In the genomic region with DNA sequence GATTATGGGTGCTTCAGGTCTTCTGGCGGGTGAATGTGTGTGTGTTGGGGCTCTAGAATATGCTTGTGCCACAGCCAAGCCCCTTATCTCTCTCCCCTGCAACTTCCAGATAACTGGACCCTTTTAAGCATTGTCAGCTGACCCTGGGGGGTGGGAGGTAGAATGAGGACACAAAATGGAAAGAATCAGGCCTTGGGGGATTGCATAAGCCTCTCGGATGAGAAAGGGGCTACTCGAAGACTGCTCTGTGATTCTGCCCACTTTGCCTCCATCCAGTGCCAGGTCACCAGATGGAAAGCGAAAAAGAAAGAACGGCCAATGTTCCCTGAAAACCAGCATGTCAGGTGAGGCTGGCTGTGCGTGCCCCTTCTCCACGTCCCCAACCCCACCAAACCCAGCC, we compare ENCODE assay signal across 18 cellular contexts. TPM values are rescaled to one million over a fixed set of nuclear protein-coding genes. Genes with fewer than 3 reads are reported as not detected.
A peak's percentile ranks its signal among the peaks of the same experiment; 100 is the strongest.
DNase-seq lines count a peak whose midpoint lies in the region; ATAC-seq and TF ChIP-seq lines count a peak whose summit lies in the region.
"Had no signal": no experiment of that assay in that cellular context is flagged by ENCODE, and none has a peak within 500 bp of the region (broad histone marks: within the 10 kb centered on the region; RNA-seq: fewer than 3 reads in every experiment).

No MANE protein-coding gene starts in this region.

- no TSS peak for BruUV-seq in mammary epithelial cell (replicated peaks; lab: Mats Ljungman, UMichigan)

- H3K36me3 ChIP-seq in breast epithelium = no peaks in the 10 kb centered on the region
- H3K36me3 ChIP-seq in mammary epithelial cell (ENCODE audit: insufficient read depth, low read length) = no peaks in the 10 kb centered on the region
- peaks cover 5 to 7% of the 10 kb centered on the region in 2 donors for H3K36me3 ChIP-seq in muscle layer of duodenum (ENCODE audit: control insufficient read depth in 1 of 2, insufficient read depth in 2 of 2, low read length in 2 of 2)
- peaks cover 0 to 54% (median 5%) of the 10 kb centered on the region in 3 donors for H3K36me3 ChIP-seq in tibial nerve

- H3K4me3 ChIP-seq in breast epithelium (no peak overlapping the region), mammary epithelial cell (replicated peaks in 1 of 3; ENCODE audit: insufficient read depth in 1 of 3, low read depth in 2 of 3, low read length in 3 of 3) (no peak overlapping the region), muscle layer of duodenum (ENCODE audit: low read depth in 1 of 2, low read length in 2 of 2) (peak overlapping the region in 1 of 2 donors; percentile 56), tibial nerve (no peak overlapping the region)
- H3K4me3 ChIP-seq: SJSA1 had no signal

- H3K9ac ChIP-seq in mammary epithelial cell (ENCODE audit: insufficient read depth, low read length) = no peak overlapping the region

- 99% methylated on average over 6 of the region's 7 CpGs for WGBS in mammary epithelial cell (ENCODE audit: low coverage, missing lambda C conversion rate)
- WGBS in tibial nerve, 2 donors = 81 to 83% methylated on average over 7 of the region's 7 CpGs

- in situ Hi-C loops in mammary epithelial cell (cut with MboI; ENCODE audit: low sequenced_read_pairs in 2 of 2) = no loop called here

- H3K27ac ChIP-seq in breast epithelium = peak overlapping the region; percentile 94 to 96
- H3K27ac ChIP-seq in mammary epithelial cell (ENCODE audit: insufficient read depth, low read depth, low read length) = no peak overlapping the region
- peak overlapping the region; percentile 100 for H3K27ac ChIP-seq in cingulate gyrus (ENCODE audit: low read depth, low read length)
- H3K27ac ChIP-seq in muscle layer of duodenum (ENCODE audit: low read length) = peak overlapping the region; percentile 94
- H3K27ac ChIP-seq in tibial nerve = peak overlapping the region; percentile 32 to 97 (median 95)
- H3K27ac ChIP-seq: SJSA1 had no signal

- no peak for ATAC-seq in HG02970 (IDR thresholded peaks at IDR 0.05; ENCODE audit: low FRiP score, unreplicated experiment)
- ATAC-seq: activated CD4-positive, CD25-positive, alpha-beta regulatory T cell treated with anti-CD3 and anti-CD28 coated beads, Interleukin-2, amount 50 U/mL, for 24 hours; effector memory CD8-positive, alpha-beta T cell; sciatic nerve had no signal

- H3K79me2 ChIP-seq in mammary epithelial cell (ENCODE audit: insufficient read depth, low read length) = no peaks in the 10 kb centered on the region

- no peak overlapping the region for H2AFZ ChIP-seq in mammary epithelial cell (ENCODE audit: low read depth, low read length)

- intact Hi-C loops in breast epithelium (cut with DNase I; ENCODE audit: low total_unique reads) = no loop called here
- intact Hi-C loops in mammary epithelial cell (cut with micrococcal nuclease) = no loop called here

- dilution Hi-C loops in mammary epithelial cell (cut with HindIII; ENCODE audit: low sequenced_read_pairs) = no loop called here

- CTCF ChIA-PET in mammary epithelial cell (lab: Charles Lee; ENCODE audit: low non-redundant PET) = no interaction called here

- TF ChIP-seq EP300 in tibial nerve (IDR thresholded peaks at IDR 0.05) = no peak

- H3K9me3 ChIP-seq in breast epithelium (no peaks in the 10 kb centered on the region), mammary epithelial cell (replicated peaks; ENCODE audit: insufficient read depth, low read length) (no peaks in the 10 kb centered on the region), muscle layer of duodenum (ENCODE audit: control insufficient read depth in 1 of 2, low read length in 2 of 2) (no peaks in the 10 kb centered on the region), tibial nerve (no peaks in the 10 kb centered on the region)
- H3K9me3 ChIP-seq: SJSA1 had no signal

- no peak for TF ChIP-seq POLR2A in breast epithelium (IDR thresholded peaks at IDR 0.05)
- TF ChIP-seq POLR2A in tibial nerve (IDR thresholded peaks at IDR 0.05) = no peak

- TF ChIP-seq CTCF in breast epithelium (IDR thresholded peaks at IDR 0.05) (no peak), mammary epithelial cell (conservative IDR thresholded peaks at IDR 0.05 in 1 of 2, IDR thresholded peaks at IDR 0.05 in 1 of 2; ENCODE audit: extremely low read depth in 1 of 2, insufficient read depth in 1 of 2, low read depth in 1 of 2, low read length in 2 of 2) (no peak), tibial nerve (IDR thresholded peaks at IDR 0.05) (no peak)

- DNase-seq in breast epithelium (ENCODE audit: low spot score in 2 of 2) (no peak), mammary epithelial cell (no peak), tibial nerve (ENCODE audit: low spot score in 2 of 2) (no peak), NCI-H1105 (lab: John Stamatoyannopoulos, UW) (no peak), AG08395 (ENCODE audit: low spot score) (no peak)
- DNase-seq: 8988T; DMS153; effector memory CD8-positive, alpha-beta T cell; hypothalamus; NCI-H1436; NCI-H2171 treated with DMSO at 0.1 percent for 48 hours; NCI-H69 had no signal

- H3K4me2 ChIP-seq in mammary epithelial cell (ENCODE audit: insufficient read depth, low read depth, low read length) = no peak overlapping the region

- H4K20me1 ChIP-seq in mammary epithelial cell (ENCODE audit: insufficient read depth, low read length) = no peaks in the 10 kb centered on the region

- H3K4me1 ChIP-seq in breast epithelium (peaks cover 38 to 51% of the 10 kb centered on the region in 2 donors), mammary epithelial cell (ENCODE audit: insufficient read depth, low read length) (peaks cover 21% of the 10 kb centered on the region), muscle layer of duodenum (ENCODE audit: control insufficient read depth in 1 of 2, insufficient read depth in 2 of 2, low read length in 2 of 2) (peaks cover 46 to 53% of the 10 kb centered on the region in 2 donors), tibial nerve (peaks cover 14 to 65% (median 56%) of the 10 kb centered on the region in 4 donors)

- no peaks in the 10 kb centered on the region for H3K27me3 ChIP-seq in breast epithelium
- no peaks in the 10 kb centered on the region for H3K27me3 ChIP-seq in mammary epithelial cell (ENCODE audit: insufficient read depth, low read length)
- no peaks in the 10 kb centered on the region for H3K27me3 ChIP-seq in muscle layer of duodenum (ENCODE audit: low read depth, low read length)
- H3K27me3 ChIP-seq in tibial nerve = no peaks in the 10 kb centered on the region
- H3K27me3 ChIP-seq: SJSA1 had no signal

RNA-seq across cellular contexts. Expression of gene THRA, which starts 13.8 kb away (rescaled TPM):
- 10 to 100 TPM; 41.6 to 61.0 (median 48.1) TPM for total RNA-seq in breast epithelium
- 10 to 100 TPM; 10.8 to 11.7 TPM for total RNA-seq in mammary epithelial cell
- 10.0 TPM for polyA plus RNA-seq in mammary epithelial cell
- 33.1 TPM for polyA minus RNA-seq in mammary epithelial cell
- 10 to 100 TPM; 65.4 to 86.1 (median 78.4) TPM for total RNA-seq in tibial nerve

RNA-seq across cellular contexts. Expression of gene MED24, which starts 22.4 kb away (rescaled TPM):
- total RNA-seq in breast epithelium (10 to 100 TPM; 50.7 to 74.7 (median 59.7) TPM), mammary epithelial cell (10 to 100 TPM; 59.3 to 85.6 TPM), tibial nerve (100 to 1,000 TPM in 2 of 4 donors, 10 to 100 TPM in 2; 55.1 to 146 (median 84.6) TPM)
- polyA plus RNA-seq in mammary epithelial cell = 91.2 TPM
- 116 TPM for polyA minus RNA-seq in mammary epithelial cell

RNA-seq across cellular contexts. Expression of gene NR1D1, which starts 23.8 kb away (rescaled TPM):
- 10 to 100 TPM in 1 of 3 donors, 1 to 10 TPM in 2; 8.8 to 10.5 (median 9.2) TPM for total RNA-seq in breast epithelium
- 10 to 100 TPM in 1 of 2 donors, 1 to 10 TPM in 1; 2.0 to 25.9 TPM for total RNA-seq in mammary epithelial cell
- 7.9 TPM for polyA plus RNA-seq in mammary epithelial cell
- polyA minus RNA-seq in mammary epithelial cell = 41.0 TPM
- 10 to 100 TPM; 16.8 to 48.2 (median 21.0) TPM for total RNA-seq in tibial nerve

RNA-seq across cellular contexts. Expression of gene MSL1, which starts 45.2 kb away (rescaled TPM):
- total RNA-seq in breast epithelium (10 to 100 TPM; 49.3 to 79.3 (median 78.2) TPM), mammary epithelial cell (10 to 100 TPM; 36.8 to 72.1 TPM), tibial nerve (100 to 1,000 TPM in 3 of 4 donors, 10 to 100 TPM in 1; 78.0 to 113 (median 107) TPM)
- polyA plus RNA-seq in mammary epithelial cell = 41.3 TPM
- polyA minus RNA-seq in mammary epithelial cell = 53.9 TPM
